Comparison of ENCODE assay signal across 13 cellular contexts in genomic region chr6:151284012-151284411, GRCh38. TPM values are rescaled to one million over a fixed set of nuclear protein-coding genes. Genes with fewer than 3 reads are reported as not detected.
A peak's percentile ranks its signal among the peaks of the same experiment; 100 is the strongest.
DNase-seq lines count a peak whose midpoint lies in the region; ATAC-seq and TF ChIP-seq lines count a peak whose summit lies in the region.
"Had no signal": no experiment of that assay in that cellular context is flagged by ENCODE, and none has a peak within 500 bp of the region (broad histone marks: within the 10 kb centered on the region; RNA-seq: fewer than 3 reads in every experiment).

No MANE protein-coding gene starts in this region.

- no peaks in the 10 kb centered on the region for H3K27me3 ChIP-seq in HCT116 (ENCODE audit: insufficient read depth, low read length)

- no peaks in the 10 kb centered on the region for H3K9me3 Mint-ChIP-seq in T-cell

- TF ChIP-seq CTCF in HCT116 (IDR thresholded peaks at IDR 0.05 in 2 of 3, conservative IDR thresholded peaks at IDR 0.05 in 1 of 3; ENCODE audit: borderline replicate concordance in 1 of 3, insufficient read depth in 1 of 3, low read depth in 2 of 3, low read length in 2 of 3), result no peak

- H3K36me3 Mint-ChIP-seq in T-cell, result no peaks in the 10 kb centered on the region

- H3K4me1 ChIP-seq in HCT116 (ENCODE audit: control insufficient read depth in 1 of 2, insufficient read depth in 2 of 2, low read length in 2 of 2), result peaks cover 13 to 59% of the 10 kb centered on the region in 2 experiments

- peak overlapping the region; percentile 15 for H3K4me2 ChIP-seq in HCT116 (ENCODE audit: low read length)

- H3K36me3 ChIP-seq in HCT116 (ENCODE audit: control insufficient read depth in 1 of 2, insufficient read depth in 2 of 2, low read length in 2 of 2), result peaks cover 0 to 3% of the 10 kb centered on the region in 2 experiments; a peak in 2 of 4 replicates
- H3K36me3 ChIP-seq: thoracic aorta had no signal

- H3K27ac ChIP-seq in HCT116 (ENCODE audit: low read depth, low read length), result no peak overlapping the region
- H3K27ac ChIP-seq: thoracic aorta had no signal

- H2AFZ ChIP-seq in HCT116 (ENCODE audit: low read depth, low read length, poor library complexity, severe bottlenecking), result no peak overlapping the region

- no peaks in the 10 kb centered on the region for H3K9me2 ChIP-seq in HCT116 (ENCODE audit: insufficient read depth)

- H3K4me1 Mint-ChIP-seq in T-cell, result peaks cover 13 to 34% (median 17%) of the 10 kb centered on the region in 3 donors

- H3K9ac ChIP-seq in HCT116 (ENCODE audit: low read length), result 0 out of 2 replicates have a peak overlapping the region, but pooled peaks have one; percentile 19

- intact Hi-C loops in HCT116 (cut with micrococcal nuclease), result no loop called here

- peaks cover 8 to 20% of the 10 kb centered on the region in 2 donors for H3K27me3 Mint-ChIP-seq in T-cell

- no peak for TF ChIP-seq POLR2A in HCT116 (IDR thresholded peaks at IDR 0.05; ENCODE audit: borderline replicate concordance, extremely low read depth, insufficient read depth, insufficient read length)

- POLR2A ChIA-PET in HCT116 (lab: Charles Lee), result no interaction called here
- POLR2A ChIA-PET in T-cell (lab: Charles Lee), result no interaction called here

- H3K4me3 ChIP-seq in HCT116 (replicated peaks in 1 of 2; ENCODE audit: low read depth in 1 of 2, low read length in 2 of 2), result no peak overlapping the region
- H3K4me3 ChIP-seq: thoracic aorta had no signal

- H3K9me3 ChIP-seq in HCT116 (ENCODE audit: control insufficient read depth in 1 of 2, insufficient read depth in 1 of 2, low read depth in 1 of 2, low read length in 2 of 2), result no peaks in the 10 kb centered on the region
- H3K9me3 ChIP-seq: thoracic aorta had no signal

- BruUV-seq in HCT116 (replicated peaks; lab: Mats Ljungman, UMichigan), result no TSS peak

- no peak overlapping the region for H3K27ac Mint-ChIP-seq in T-cell

- peaks cover 95% of the 10 kb centered on the region for H3K79me2 ChIP-seq in HCT116 (ENCODE audit: insufficient read depth, low read length)

- H4K20me1 ChIP-seq in HCT116 (ENCODE audit: insufficient read depth), result no peaks in the 10 kb centered on the region; the same call in 1 of the 2 replicates

- CTCF ChIA-PET in HCT116 (lab: Charles Lee) (no interaction called here), T-cell (lab: Charles Lee) (no interaction called here)

- RAD21 ChIA-PET in HCT116 (lab: Charles Lee; ENCODE audit: low non-redundant PET in 1 of 2, low total read pairs in 2 of 2, uncharacterized antibody in 2 of 2, unreplicated experiment in 2 of 2), result no interaction called here

- ATAC-seq in GM18519 (IDR thresholded peaks at IDR 0.05; ENCODE audit: low FRiP score, unreplicated experiment) (peak; percentile 67), HCT116 (peak; percentile 55), T-cell (replicated peaks in 1 of 4) (peak in 1 of 4 experiments; percentile 9), HG02938 (IDR thresholded peaks at IDR 0.05; ENCODE audit: unreplicated experiment) (no peak)

- DNase-seq in HCT116 (ENCODE audit: low read depth, low spot score) (no peak), T-cell (no peak), renal cortical epithelial cell (ENCODE audit: low read depth) (peak; percentile 85), DMS 273 (lab: John Stamatoyannopoulos, UW; ENCODE audit: unreplicated experiment) (no peak), amygdala (lab: John Stamatoyannopoulos, UW) (no peak), SHP77 (lab: John Stamatoyannopoulos, UW) (no peak)
- DNase-seq: DMS53, KBM-7, NCI-H510A, nucleus accumbens had no signal

- TF ChIP-seq RAD21 in HCT116 (IDR thresholded peaks at IDR 0.05; ENCODE audit: low read depth), result no peak

- H3K4me3 Mint-ChIP-seq in T-cell, result peak overlapping the region in 2 of 3 donors; percentile 3 to 15

TF ChIP-seq in HCT116, 20 proteins besides CTCF, POLR2A, EP300 and RAD21:
- TF ChIP-seq POLR2AphosphoS5 (IDR thresholded peaks at IDR 0.05; ENCODE audit: low read depth, low read length) (no peak), SP1 (IDR thresholded peaks at IDR 0.05; ENCODE audit: low read depth) (no peak), CBX3 (IDR thresholded peaks at IDR 0.05; ENCODE audit: low read depth) (no peak), FOSL1 (IDR thresholded peaks at IDR 0.05; ENCODE audit: low read depth) (peak; percentile 15; the same call in 1 of the 2 replicates), MAX (IDR thresholded peaks at IDR 0.05) (0 out of 2 replicates have a peak, but pooled peaks have one; percentile 44)

RNA-seq across cellular contexts. Expression of gene AKAP12, which starts 44.2 kb away (rescaled TPM):
- total RNA-seq in HCT116 (2021; ENCODE audit: unreplicated experiment) (1,220 TPM), T-cell (1 to 10 TPM in 3 of 5 donors, under 1 TPM in 2; 0.16 to 1.8 (median 1.2) TPM), renal cortical epithelial cell (54.4 and 218 TPM in 2 replicates)
- polyA plus RNA-seq in HCT116 (2012), result 767 and 873 TPM in 2 replicates
